Comparison of ENCODE assay signal across 24 cellular contexts in the genomic region with DNA sequence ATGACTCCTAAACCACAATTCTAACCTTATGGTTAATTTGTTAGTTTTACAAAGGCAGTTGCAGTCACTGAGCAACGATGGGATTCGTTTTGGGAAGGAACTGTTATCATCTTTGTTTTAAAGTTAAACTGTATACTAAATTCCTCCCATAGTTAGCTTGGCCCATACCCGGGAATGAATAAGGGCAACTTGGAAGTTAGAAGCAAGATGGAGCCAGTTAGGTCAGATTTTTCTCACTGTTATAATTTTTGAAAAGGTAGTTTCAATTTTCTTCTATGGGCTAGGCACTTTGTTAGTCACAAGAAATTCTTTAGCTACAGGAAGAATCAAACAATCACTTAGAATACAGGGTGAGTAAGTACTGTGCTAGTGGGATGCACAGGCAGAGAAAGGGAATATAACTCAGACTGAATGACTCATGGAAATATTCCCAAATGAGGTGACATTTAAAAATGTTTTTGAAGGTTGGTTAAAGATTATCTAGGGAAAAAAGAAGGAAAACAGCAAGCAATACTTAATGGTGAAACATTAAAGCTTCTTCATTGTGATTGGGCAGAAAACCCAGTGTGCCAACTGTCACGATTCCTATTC.
DNase-seq lines count a peak whose midpoint lies in the region; ATAC-seq and TF ChIP-seq lines count a peak whose summit lies in the region.
"Had no signal": no experiment of that assay in that cellular context is flagged by ENCODE, and none has a peak within 500 bp of the region (broad histone marks: within the 10 kb centered on the region; RNA-seq: fewer than 3 reads in every experiment).

No MANE protein-coding gene starts in this region.

- no peak for TF ChIP-seq POLR2A in heart left ventricle (IDR thresholded peaks at IDR 0.05)

- H3K36me3 ChIP-seq in heart left ventricle, result no peaks in the 10 kb centered on the region
- H3K36me3 ChIP-seq: HAP-1, neural progenitor cell, transverse colon had no signal

- ATAC-seq in GM18520 (IDR thresholded peaks at IDR 0.05; ENCODE audit: unreplicated experiment), result no peak
- no peak for ATAC-seq in heart left ventricle
- ATAC-seq in HG03521 (IDR thresholded peaks at IDR 0.05; ENCODE audit: unreplicated experiment), result no peak
- ATAC-seq: activated CD4-positive, CD25-positive, alpha-beta regulatory T cell treated with anti-CD3 and anti-CD28 coated beads, Interleukin-2, amount 50 U/mL, for 24 hours; CD8-positive, alpha-beta T cell; PC-3 had no signal

- no peaks in the 10 kb centered on the region for H3K4me1 Mint-ChIP-seq in endothelial cell (ENCODE audit: unreplicated experiment)
- H3K4me1 Mint-ChIP-seq: activated naive CD8-positive, alpha-beta T cell treated with anti-CD3 and anti-CD28 coated beads for 36 hours had no signal

- H3K27ac Mint-ChIP-seq in endothelial cell (ENCODE audit: unreplicated experiment), result no peak overlapping the region
- H3K27ac Mint-ChIP-seq: activated naive CD8-positive, alpha-beta T cell treated with anti-CD3 and anti-CD28 coated beads for 36 hours; CD8-positive, alpha-beta T cell; neural progenitor cell had no signal

- peaks cover 4% of the 10 kb centered on the region for H3K36me3 Mint-ChIP-seq in endothelial cell (ENCODE audit: low read depth, unreplicated experiment)
- H3K36me3 Mint-ChIP-seq: activated naive CD8-positive, alpha-beta T cell treated with anti-CD3 and anti-CD28 coated beads for 36 hours; CD8-positive, alpha-beta T cell; neural progenitor cell had no signal

- intact Hi-C loops in heart left ventricle (cut with DNase I), result no loop called here

- H3K4me3 ChIP-seq in AG04450 (ENCODE audit: low read depth, low read length) (no peak overlapping the region), heart left ventricle (no peak overlapping the region)
- H3K4me3 ChIP-seq: HAP-1, neural progenitor cell, transverse colon had no signal

- H3K27me3 ChIP-seq in AG04450 (ENCODE audit: control insufficient read depth, insufficient read depth, low read length) (no peaks in the 10 kb centered on the region), heart left ventricle (peaks cover 0 to 5% (median 0%) of the 10 kb centered on the region in 9 donors)
- H3K27me3 ChIP-seq: neural progenitor cell, transverse colon had no signal

- TF ChIP-seq CTCF in AG04450 (IDR thresholded peaks at IDR 0.05; ENCODE audit: low read depth, low read length) (no peak), endothelial cell (IDR thresholded peaks at IDR 0.05; ENCODE audit: unreplicated experiment) (no peak), heart left ventricle (IDR thresholded peaks at IDR 0.05) (no peak)

- 74 to 78% (median 76%) methylated on average over 4 of the region's 4 CpGs for WGBS in heart left ventricle, 4 donors

- H3K27ac ChIP-seq in AG04450 (ENCODE audit: low read depth, low read length) (peak overlapping the region; percentile 82), heart left ventricle (no peak overlapping the region)
- H3K27ac ChIP-seq: neural progenitor cell, transverse colon had no signal

- DNase-seq in AG04450 (ENCODE audit: low read depth, low spot score), result peak; percentile 34
- peak; percentile 15 for DNase-seq in HS-5 (ENCODE audit: low read depth)
- peak; percentile 23 for DNase-seq in astrocyte of the hippocampus (ENCODE audit: low read depth, low spot score)
- DNase-seq in iris pigment epithelial cell (ENCODE audit: low read depth), result peak; percentile 38
- no peak for DNase-seq in endothelial cell (ENCODE audit: low spot score)
- DNase-seq in heart left ventricle, result no peak
- DNase-seq: ACHN; activated CD8-positive, alpha-beta memory T cell treated with anti-CD3 and anti-CD28 coated beads for 24 hours; activated naive CD8-positive, alpha-beta T cell treated with anti-CD3 and anti-CD28 coated beads for 36 hours; CD8-positive, alpha-beta T cell; DMS79 treated with DMSO at 0.1 percent for 48 hours; NCI-H1417 treated with DMSO at 0.1 percent for 48 hours; NCI-H2171; NCI-H748 treated with DMSO at 0.1 percent for 48 hours; PC-3; stimulated activated CD4-positive, alpha-beta T cell treated with anti-CD3 and anti-CD28 coated beads, Interleukin-15, amount 100 ng/mL, for 24 hours; stimulated activated naive CD4-positive, alpha-beta T cell; T1000; transverse colon had no signal

- no peaks in the 10 kb centered on the region for H3K27me3 Mint-ChIP-seq in endothelial cell (ENCODE audit: unreplicated experiment)
- H3K27me3 Mint-ChIP-seq: activated naive CD8-positive, alpha-beta T cell treated with anti-CD3 and anti-CD28 coated beads for 36 hours had no signal

- no peaks in the 10 kb centered on the region for H3K9me3 Mint-ChIP-seq in endothelial cell (ENCODE audit: unreplicated experiment)
- H3K9me3 Mint-ChIP-seq: CD8-positive, alpha-beta T cell had no signal

- no peak overlapping the region for H3K4me3 Mint-ChIP-seq in endothelial cell (ENCODE audit: unreplicated experiment)
- H3K4me3 Mint-ChIP-seq: activated naive CD8-positive, alpha-beta T cell treated with anti-CD3 and anti-CD28 coated beads for 36 hours; CD8-positive, alpha-beta T cell; neural progenitor cell had no signal

- no peaks in the 10 kb centered on the region for H3K4me1 ChIP-seq in heart left ventricle
- H3K4me1 ChIP-seq: neural progenitor cell, transverse colon had no signal

- POLR2A ChIA-PET in AG04450 (lab: Yijun Ruan, JAX), result no interaction called here

- CTCF ChIA-PET in AG04450 (lab: Charles Lee), result interaction anchor here (1.0 to 1.5 kb wide), 2 partner anchors 116 to 199 kb away, joined by 3 read pairs; no protein-coding TSS in a partner anchor

- H3K9me3 ChIP-seq in AG04450 (ENCODE audit: control insufficient read depth, insufficient read depth, low read length), result no peaks in the 10 kb centered on the region
- H3K9me3 ChIP-seq in heart left ventricle, result no peaks in the 10 kb centered on the region
- H3K9me3 ChIP-seq: HAP-1, transverse colon had no signal

Comparison
In these comparisons a context has a peak if more than half of its experiments do, and no peak if none do; other contexts are left out.
1. DNase-seq: peak in AG04450 (single experiment), HS-5 (single experiment), astrocyte of the hippocampus (single experiment) and iris pigment epithelial cell (single experiment); none in endothelial cell (single experiment) and heart left ventricle (0 of 5).